26 cellular contexts compared by ENCODE assay signal in the genomic region with DNA sequence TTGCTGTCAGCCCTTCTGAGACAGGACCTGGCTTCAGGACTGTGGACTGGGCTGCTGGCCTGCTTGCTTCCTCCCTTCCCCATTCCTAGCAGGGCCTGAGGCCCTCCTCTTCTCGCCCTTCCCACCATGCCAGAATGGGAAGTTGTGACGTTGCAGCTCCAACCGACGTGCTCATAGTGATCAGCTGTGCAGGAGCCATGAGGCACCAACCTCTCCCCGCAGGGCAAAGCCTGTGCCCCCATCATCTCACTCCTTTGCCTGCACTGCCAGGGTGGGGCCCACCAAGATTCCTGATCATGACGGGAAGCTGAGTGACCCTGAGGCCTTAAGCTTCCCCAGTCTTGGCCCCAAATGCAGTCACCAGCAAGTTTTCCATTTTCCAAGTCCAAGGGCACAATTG. TPM values are rescaled to one million over a fixed set of nuclear protein-coding genes. Genes with fewer than 3 reads are reported as not detected.
A peak's percentile ranks its signal among the peaks of the same experiment; 100 is the strongest.
DNase-seq lines count a peak whose midpoint lies in the region; ATAC-seq and TF ChIP-seq lines count a peak whose summit lies in the region.
"Had no signal": no experiment of that assay in that cellular context is flagged by ENCODE, and none has a peak within 500 bp of the region (broad histone marks: within the 10 kb centered on the region; RNA-seq: fewer than 3 reads in every experiment).

No MANE protein-coding gene starts in this region.

- POLR2A ChIA-PET in activated CD4-positive, alpha-beta memory T cell treated with anti-CD3 and anti-CD28 coated beads for 36 hours (lab: Charles Lee) = no interaction called here
- POLR2A ChIA-PET in activated CD4-positive, alpha-beta memory T cell treated with anti-CD3 and anti-CD28 coated beads, Interleukin-2, amount 10 ng/mL, durations not matched to agents 7 days and 5 days (lab: Charles Lee) = interaction anchor here (1.6 kb wide), 1 partner anchor 231 kb away, joined by 4 read pairs; no protein-coding TSS in a partner anchor
- POLR2A ChIA-PET in HEK293 (lab: Yijun Ruan, JAX) = no interaction called here

- WGBS in endodermal cell (ENCODE audit: insufficient coverage in 1 of 2, insufficient read length in 1 of 2), 2 experiments = 89% methylated on average over 2 to 6 of the region's 6 CpGs
- WGBS in trophoblast cell (ENCODE audit: extremely low coverage, insufficient coverage, insufficient read length) = no CpG with 5 or more reads among the region's 6 CpGs

- H3K27me3 ChIP-seq in endodermal cell (ENCODE audit: control insufficient read depth, insufficient read depth, low read length, poor library complexity, severe bottlenecking) (peaks cover 35% of the 10 kb centered on the region), trophoblast cell (ENCODE audit: insufficient read depth, low read length) (no peaks in the 10 kb centered on the region)
- H3K27me3 ChIP-seq: BE2C had no signal

- peak; percentile 5 for DNase-seq in activated CD4-positive, alpha-beta memory T cell treated with anti-CD3 and anti-CD28 coated beads for 36 hours
- no peak for DNase-seq in activated CD4-positive, alpha-beta memory T cell treated with anti-CD3 and anti-CD28 coated beads, Interleukin-2, amount 10 ng/mL, durations not matched to agents 7 days and 5 days
- DNase-seq in endodermal cell (peak; percentile 22), pons (ENCODE audit: low spot score) (peak; percentile 29), SKM-1 (lab: John Stamatoyannopoulos, UW; ENCODE audit: unreplicated experiment) (no peak), trophoblast cell (no peak)
- DNase-seq: BE2C, Calu3, DMS79 treated with DMSO at 0.1 percent for 48 hours, GF-D8, H9, HFFc6, NCI-H1092, NCI-H1417 treated with DMSO at 0.1 percent for 48 hours, NCI-H1694 treated with DMSO at 0.1 percent for 48 hours, NCI-H2081, NCI-H2227 treated with DMSO at 0.1 percent for 48 hours, NCI-H510A, NCI-H69, RPMI8226, SHP77 treated with DMSO at 0.1 percent for 48 hours had no signal

- H3K4me1 ChIP-seq in HEK293 (ENCODE audit: control insufficient read depth, insufficient read depth, low read length) (no peaks in the 10 kb centered on the region), endodermal cell (ENCODE audit: control insufficient read depth, insufficient read depth, low read length) (no peaks in the 10 kb centered on the region), trophoblast cell (ENCODE audit: control insufficient read depth in 1 of 2, insufficient read depth in 2 of 2, low read length in 2 of 2) (peaks cover 1 to 8% of the 10 kb centered on the region in 2 experiments)

- H3K4me1 Mint-ChIP-seq in activated CD4-positive, alpha-beta memory T cell treated with anti-CD3 and anti-CD28 coated beads for 36 hours (ENCODE audit: low read depth) = peaks cover 28% of the 10 kb centered on the region
- H3K4me1 Mint-ChIP-seq in activated CD4-positive, alpha-beta memory T cell treated with anti-CD3 and anti-CD28 coated beads, Interleukin-2, amount 10 ng/mL, durations not matched to agents 7 days and 5 days = peaks cover 21% of the 10 kb centered on the region
- peaks cover 3% of the 10 kb centered on the region for H3K4me1 Mint-ChIP-seq in endodermal cell

- H2BK12ac ChIP-seq in trophoblast cell (ENCODE audit: low read length) = no peak overlapping the region

- no peak for ATAC-seq in HG03571 (IDR thresholded peaks at IDR 0.05; ENCODE audit: unreplicated experiment)

- no peak overlapping the region for H3K18ac ChIP-seq in trophoblast cell (ENCODE audit: low read length)

- CTCF ChIA-PET in activated CD4-positive, alpha-beta memory T cell treated with anti-CD3 and anti-CD28 coated beads for 36 hours (lab: Charles Lee) = interaction anchor here (1.2 kb wide), 1 partner anchor 178 kb away, joined by 3 read pairs; the partner anchor contains the start of gene SLC2A8
- CTCF ChIA-PET in activated CD4-positive, alpha-beta memory T cell treated with anti-CD3 and anti-CD28 coated beads, Interleukin-2, amount 10 ng/mL, durations not matched to agents 7 days and 5 days (lab: Charles Lee) = no interaction called here
- CTCF ChIA-PET in HEK293 (lab: Yijun Ruan, JAX) = interaction anchor here (0.5 to 1.5 kb wide), 5 partner anchors 8 to 177 kb away, joined by 3 to 5 read pairs (median 4); partner anchors contain the start of gene SLC2A8

- peaks cover 2% of the 10 kb centered on the region for H3K79me1 ChIP-seq in trophoblast cell (ENCODE audit: low read length)

- no peak overlapping the region for H3K23ac ChIP-seq in trophoblast cell (ENCODE audit: low read length)

- H3K4me2 ChIP-seq in trophoblast cell (ENCODE audit: low read length) = no peak overlapping the region
- H3K4me2 ChIP-seq: GM23338 had no signal

- H4K12ac ChIP-seq in trophoblast cell (ENCODE audit: low read depth, low read length) = no peak overlapping the region

- no peak overlapping the region for H3K14ac ChIP-seq in trophoblast cell (ENCODE audit: low read length)

- H3K27me3 Mint-ChIP-seq in activated CD4-positive, alpha-beta memory T cell treated with anti-CD3 and anti-CD28 coated beads for 36 hours = peaks cover 2% of the 10 kb centered on the region
- peaks cover 28% of the 10 kb centered on the region for H3K27me3 Mint-ChIP-seq in activated CD4-positive, alpha-beta memory T cell treated with anti-CD3 and anti-CD28 coated beads, Interleukin-2, amount 10 ng/mL, durations not matched to agents 7 days and 5 days
- peaks cover 24% of the 10 kb centered on the region for H3K27me3 Mint-ChIP-seq in endodermal cell (ENCODE audit: insufficient read depth)

- no peak overlapping the region for H3K27ac Mint-ChIP-seq in activated CD4-positive, alpha-beta memory T cell treated with anti-CD3 and anti-CD28 coated beads for 36 hours
- H3K27ac Mint-ChIP-seq in activated CD4-positive, alpha-beta memory T cell treated with anti-CD3 and anti-CD28 coated beads, Interleukin-2, amount 10 ng/mL, durations not matched to agents 7 days and 5 days = no peak overlapping the region
- H3K27ac Mint-ChIP-seq in endodermal cell = no peak overlapping the region
- H3K27ac Mint-ChIP-seq: GM23338, HFFc6 had no signal

- H3K4me3 ChIP-seq in HEK293 (ENCODE audit: low read depth, low read length) = no peak overlapping the region
- no peak overlapping the region for H3K4me3 ChIP-seq in endodermal cell (ENCODE audit: low read length)
- no peak overlapping the region for H3K4me3 ChIP-seq in trophoblast cell (ENCODE audit: low read depth, low read length)
- H3K4me3 ChIP-seq: GM23338 had no signal

- intact Hi-C loops in activated CD4-positive, alpha-beta memory T cell treated with anti-CD3 and anti-CD28 coated beads for 36 hours (cut with micrococcal nuclease) = no loop called here

- H3K4ac ChIP-seq in trophoblast cell (ENCODE audit: low read depth, low read length) = no peak overlapping the region

- no peak overlapping the region for H2AFZ ChIP-seq in trophoblast cell (ENCODE audit: insufficient read depth, low read length, poor library complexity)
- H2AFZ ChIP-seq: GM23338 had no signal

- peaks cover 2% of the 10 kb centered on the region for H3K36me3 Mint-ChIP-seq in activated CD4-positive, alpha-beta memory T cell treated with anti-CD3 and anti-CD28 coated beads for 36 hours
- H3K36me3 Mint-ChIP-seq in activated CD4-positive, alpha-beta memory T cell treated with anti-CD3 and anti-CD28 coated beads, Interleukin-2, amount 10 ng/mL, durations not matched to agents 7 days and 5 days (ENCODE audit: low read depth) = no peaks in the 10 kb centered on the region
- no peaks in the 10 kb centered on the region for H3K36me3 Mint-ChIP-seq in endodermal cell (ENCODE audit: low read depth)
- H3K36me3 Mint-ChIP-seq: CD14-positive monocyte had no signal

- no peak overlapping the region for H4K8ac ChIP-seq in trophoblast cell (ENCODE audit: low read depth, low read length)

- H3K79me2 ChIP-seq in trophoblast cell (ENCODE audit: control insufficient read depth, insufficient read depth, low read length, poor library complexity) = peaks cover under 1% of the 10 kb centered on the region

- no peaks in the 10 kb centered on the region for H3K9me3 ChIP-seq in HEK293 (ENCODE audit: control insufficient read depth, insufficient read depth, low read depth, low read length)
- no peaks in the 10 kb centered on the region for H3K9me3 ChIP-seq in endodermal cell (ENCODE audit: control insufficient read depth, low read length)
- peaks cover 7% of the 10 kb centered on the region for H3K9me3 ChIP-seq in trophoblast cell (ENCODE audit: insufficient read depth, low read depth, low read length)
- H3K9me3 ChIP-seq: BE2C had no signal

- TF ChIP-seq CTCF in HEK293 (tag by site-specific recombination; IDR thresholded peaks at IDR 0.05) = no peak
- no peak for TF ChIP-seq CTCF in endodermal cell (conservative IDR thresholded peaks at IDR 0.05)

- H3K9ac ChIP-seq in endodermal cell (ENCODE audit: extremely low read depth, low read length, poor library complexity, severe bottlenecking) = no peak overlapping the region
- no peak overlapping the region for H3K9ac ChIP-seq in trophoblast cell (ENCODE audit: low read length)

- H2BK120ac ChIP-seq in trophoblast cell (ENCODE audit: insufficient read depth, low read length, poor library complexity) = no peak overlapping the region

- no peak overlapping the region for H3K27ac ChIP-seq in HEK293 (ENCODE audit: extremely low read depth, low read depth, low read length)
- no peak overlapping the region for H3K27ac ChIP-seq in endodermal cell (ENCODE audit: low read depth, low read length)
- H3K27ac ChIP-seq in trophoblast cell (ENCODE audit: low read depth, low read length) = no peak overlapping the region
- H3K27ac ChIP-seq: 22Rv1 had no signal

- H3K9me3 Mint-ChIP-seq in activated CD4-positive, alpha-beta memory T cell treated with anti-CD3 and anti-CD28 coated beads for 36 hours = no peaks in the 10 kb centered on the region
- no peaks in the 10 kb centered on the region for H3K9me3 Mint-ChIP-seq in activated CD4-positive, alpha-beta memory T cell treated with anti-CD3 and anti-CD28 coated beads, Interleukin-2, amount 10 ng/mL, durations not matched to agents 7 days and 5 days
- H3K9me3 Mint-ChIP-seq in endodermal cell = no peaks in the 10 kb centered on the region
- H3K9me3 Mint-ChIP-seq: GM23338, H9, HFFc6 had no signal

- H2AK5ac ChIP-seq in trophoblast cell (ENCODE audit: low read length) = no peak overlapping the region

- H3K4me3 Mint-ChIP-seq in activated CD4-positive, alpha-beta memory T cell treated with anti-CD3 and anti-CD28 coated beads for 36 hours = no peak overlapping the region
- H3K4me3 Mint-ChIP-seq in activated CD4-positive, alpha-beta memory T cell treated with anti-CD3 and anti-CD28 coated beads, Interleukin-2, amount 10 ng/mL, durations not matched to agents 7 days and 5 days = no peak overlapping the region
- no peak overlapping the region for H3K4me3 Mint-ChIP-seq in endodermal cell
- H3K4me3 Mint-ChIP-seq: CD14-positive monocyte, GM23338, H9, HFFc6 had no signal

- no peak overlapping the region for H4K91ac ChIP-seq in trophoblast cell (ENCODE audit: low read depth, low read length)

- H3K36me3 ChIP-seq in HEK293 (ENCODE audit: control insufficient read depth in 2 of 2, insufficient read depth in 1 of 2, low read length in 2 of 2) (no peaks in the 10 kb centered on the region), endodermal cell (ENCODE audit: control insufficient read depth, insufficient read depth, low read length) (no peaks in the 10 kb centered on the region), trophoblast cell (ENCODE audit: control insufficient read depth in 1 of 2, insufficient read depth in 2 of 2, low read length in 2 of 2) (no peaks in the 10 kb centered on the region)
- H3K36me3 ChIP-seq: BE2C had no signal

- no peak overlapping the region for H2BK5ac ChIP-seq in trophoblast cell (ENCODE audit: low read depth, low read length, poor library complexity)

RNA-seq across cellular contexts. Expression of gene GARNL3, which starts 45.0 kb away (rescaled TPM):
- total RNA-seq in activated CD4-positive, alpha-beta memory T cell treated with anti-CD3 and anti-CD28 coated beads for 36 hours = 1 to 10 TPM; 3.5 to 3.9 TPM
- total RNA-seq in activated CD4-positive, alpha-beta memory T cell treated with anti-CD3 and anti-CD28 coated beads, Interleukin-2, amount 10 ng/mL, durations not matched to agents 7 days and 5 days = under 1 TPM; 0.86 to 0.95 TPM
- total RNA-seq in endodermal cell = 10 to 100 TPM in 1 of 2 donors, 1 to 10 TPM in 1; 7.2 to 12.8 TPM
- polyA plus RNA-seq in endodermal cell (2013, experiment 1 of 2) = 10.0 TPM
- 10.1 TPM for polyA plus RNA-seq in endodermal cell (2013, experiment 2 of 2)
- 2.8 and 3.1 TPM in 2 replicates for polyA plus RNA-seq in trophoblast cell (2013)

Comparison
In these comparisons a context has a peak if more than half of its experiments do, and no peak if none do; other contexts are left out.
1. DNase-seq: peak in activated CD4-positive, alpha-beta memory T cell treated with anti-CD3 and anti-CD28 coated beads for 36 hours (single experiment), endodermal cell (single experiment) and pons (single experiment); none in activated CD4-positive, alpha-beta memory T cell treated with anti-CD3 and anti-CD28 coated beads, Interleukin-2, amount 10 ng/mL, durations not matched to agents 7 days and 5 days (single experiment), SKM-1 (single experiment) and trophoblast cell (0 of 2).